ENCODE assay signal across 16 cellular contexts in the genomic region with DNA sequence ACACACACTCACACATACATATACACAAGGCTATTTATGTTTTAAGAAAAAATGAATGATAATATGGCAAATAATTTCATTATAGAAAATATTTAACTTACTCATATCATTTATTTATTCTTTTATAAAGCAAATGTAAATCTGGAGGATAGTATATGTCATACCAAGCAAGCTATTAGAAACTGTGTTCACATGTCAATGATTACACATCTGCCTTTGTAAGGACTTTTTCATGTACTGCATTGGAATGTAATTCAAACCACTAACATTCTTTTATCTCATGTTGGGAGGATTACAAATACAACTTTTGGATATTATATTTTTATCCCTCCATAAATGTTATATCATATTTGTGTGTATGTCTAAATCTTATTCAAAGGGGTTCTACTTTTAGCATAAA.
DNase-seq lines count a peak whose midpoint lies in the region; ATAC-seq, FAIRE-seq and TF ChIP-seq lines count a peak whose summit lies in the region.
"Had no signal": no experiment of that assay in that cellular context is flagged by ENCODE, and none has a peak within 500 bp of the region (broad histone marks: within the 10 kb centered on the region; RNA-seq: fewer than 3 reads in every experiment).

No MANE protein-coding gene starts in this region.

- H3K9me3 ChIP-seq in HUES64 (ENCODE audit: insufficient read depth, low read depth, low read length): no peaks in the 10 kb centered on the region
- H3K9me3 ChIP-seq: HAP-1 had no signal

- peaks cover 45% of the 10 kb centered on the region for H3K4me1 ChIP-seq in HUES64 (ENCODE audit: insufficient read depth, low read length)
- H3K4me1 ChIP-seq: HAP-1 had no signal

- TF ChIP-seq CTCF in bronchial epithelial cell (IDR thresholded peaks at IDR 0.05; ENCODE audit: insufficient read depth, low read length, severe bottlenecking): no peak

- no peak for ATAC-seq in GM19023 (IDR thresholded peaks at IDR 0.05; ENCODE audit: unreplicated experiment)

- H3K4me3 ChIP-seq in HUES64 (ENCODE audit: low read length): no peak overlapping the region
- H3K4me3 ChIP-seq in bronchial epithelial cell (ENCODE audit: low read depth, low read length): no peak overlapping the region
- H3K4me3 ChIP-seq: HAP-1 had no signal

- H3K27me3 ChIP-seq in HUES64 (ENCODE audit: insufficient read depth, low read length): no peaks in the 10 kb centered on the region
- no peaks in the 10 kb centered on the region for H3K27me3 ChIP-seq in bronchial epithelial cell (ENCODE audit: control insufficient read depth, insufficient read depth, low read length)

- H3K9ac ChIP-seq in HUES64 (ENCODE audit: low read depth, low read length): peak overlapping the region; percentile 18; the same call in 1 of the 2 replicates

- DNase-seq in ELR (ENCODE audit: low read depth): peak; percentile 40
- DNase-seq in bronchial epithelial cell (ENCODE audit: low read depth): peak; percentile 44
- peak; percentile 2 for DNase-seq in kidney tubule cell (ENCODE audit: low spot score)
- no peak for DNase-seq in NCI-H1694 treated with DMSO at 0.1 percent for 48 hours (lab: John Stamatoyannopoulos, UW)
- no peak for DNase-seq in NOMO-1 treated with dmso at 0.1 percent for 144 hours (lab: John Stamatoyannopoulos, UW; ENCODE audit: unreplicated experiment)
- DNase-seq: C1 segment of cervical spinal cord; Calu3; CD4-positive, alpha-beta T cell; DMS 273 treated with DMSO at 0.1 percent for 48 hours; IMR-90 had no signal

- FAIRE-seq in bronchial epithelial cell (lab: Jason Lieb, UNC): no peak
- FAIRE-seq: GM12891, H1 had no signal

- peak overlapping the region; percentile 31; the same call in 1 of the 2 replicates for H3K27ac ChIP-seq in HUES64 (ENCODE audit: low read depth, low read length)
- H3K27ac ChIP-seq: HL-60 had no signal

- H3K36me3 ChIP-seq in HUES64 (ENCODE audit: insufficient read depth, low read length) (no peaks in the 10 kb centered on the region), bronchial epithelial cell (ENCODE audit: control insufficient read depth, insufficient read depth, low read length) (no peaks in the 10 kb centered on the region)
- H3K36me3 ChIP-seq: HAP-1 had no signal

Comparison
In these comparisons a context has a peak if more than half of its experiments do, and no peak if none do; other contexts are left out.
1. DNase-seq: peak in ELR (single experiment), bronchial epithelial cell (single experiment) and kidney tubule cell (single experiment); none in NCI-H1694 treated with DMSO at 0.1 percent for 48 hours (single experiment) and NOMO-1 treated with dmso at 0.1 percent for 144 hours (single experiment).